In genomic region chr3:194046995-194047681, GRCh38 we compare ENCODE assay signal across 9 cellular contexts.
DNase-seq lines count a peak whose midpoint lies in the region; ATAC-seq and TF ChIP-seq lines count a peak whose summit lies in the region.
"Had no signal": no experiment of that assay in that cellular context is flagged by ENCODE, and none has a peak within 500 bp of the region (broad histone marks: within the 10 kb centered on the region; RNA-seq: fewer than 3 reads in every experiment).

No MANE protein-coding gene starts in this region.

- DNase-seq in NCI-H146 treated with DMSO at 0.1 percent for 48 hours (lab: John Stamatoyannopoulos, UW; ENCODE audit: unreplicated experiment), result peak; percentile 62
- DNase-seq in retina, result peak; percentile 51
- DNase-seq in mammary epithelial cell, result no peak
- no peak for DNase-seq in NCI-H187 (lab: John Stamatoyannopoulos, UW)
- no peak for DNase-seq in NK-92 treated with Interleukin-12 subunit alpha and Interleukin-12 subunit beta, amount 100 ng/mL, for 24 hours (lab: John Stamatoyannopoulos, UW)

- peak; percentile 69 for ATAC-seq in GM18511 (IDR thresholded peaks at IDR 0.05; ENCODE audit: unreplicated experiment)
- no peak for ATAC-seq in HG03039 (IDR thresholded peaks at IDR 0.05; ENCODE audit: unreplicated experiment)

- no peak overlapping the region for H3K9ac ChIP-seq in mammary epithelial cell (ENCODE audit: insufficient read depth, low read length)

- no peaks in the 10 kb centered on the region for H3K27me3 ChIP-seq in esophagus (ENCODE audit: control insufficient read depth in 1 of 2, insufficient read depth in 2 of 2, low read length in 2 of 2)
- H3K27me3 ChIP-seq in mammary epithelial cell (ENCODE audit: insufficient read depth, low read length), result no peaks in the 10 kb centered on the region

- H3K9me3 ChIP-seq in esophagus (ENCODE audit: control insufficient read depth in 2 of 2, insufficient read depth in 1 of 2, low read depth in 1 of 2, low read length in 1 of 2), result peaks cover 0 to 7% of the 10 kb centered on the region in 2 donors
- peaks cover 8% of the 10 kb centered on the region for H3K9me3 ChIP-seq in mammary epithelial cell (replicated peaks; ENCODE audit: insufficient read depth, low read length)

- peak overlapping the region; percentile 21 to 54 for H3K27ac ChIP-seq in esophagus (ENCODE audit: low read depth in 2 of 2, low read length in 1 of 2)
- H3K27ac ChIP-seq in mammary epithelial cell (ENCODE audit: insufficient read depth, low read depth, low read length), result no peak overlapping the region
- H3K27ac ChIP-seq: SK-N-MC had no signal

- no peak overlapping the region for H3K4me2 ChIP-seq in mammary epithelial cell (ENCODE audit: insufficient read depth, low read depth, low read length)

- intact Hi-C loops in mammary epithelial cell (cut with micrococcal nuclease), result no loop called here

- BruUV-seq in mammary epithelial cell (replicated peaks; lab: Mats Ljungman, UMichigan), result no TSS peak

- 23 to 26% methylated on average over 4 of the region's 4 CpGs for WGBS in esophagus, 2 donors
- 70% methylated on average over 3 of the region's 4 CpGs for WGBS in mammary epithelial cell (ENCODE audit: low coverage, missing lambda C conversion rate)

- TF ChIP-seq CTCF in mammary epithelial cell (conservative IDR thresholded peaks at IDR 0.05 in 1 of 2, IDR thresholded peaks at IDR 0.05 in 1 of 2; ENCODE audit: extremely low read depth in 1 of 2, insufficient read depth in 1 of 2, low read depth in 1 of 2, low read length in 2 of 2), result no peak

- H3K4me1 ChIP-seq in esophagus (ENCODE audit: control insufficient read depth in 2 of 2, insufficient read depth in 2 of 2, low read length in 1 of 2) (peaks cover 0 to 5% of the 10 kb centered on the region in 2 donors), mammary epithelial cell (ENCODE audit: insufficient read depth, low read length) (no peaks in the 10 kb centered on the region)

- no peaks in the 10 kb centered on the region for H4K20me1 ChIP-seq in mammary epithelial cell (ENCODE audit: insufficient read depth, low read length)

- in situ Hi-C loops in mammary epithelial cell (cut with MboI; ENCODE audit: low sequenced_read_pairs in 2 of 2), result no loop called here

- H3K36me3 ChIP-seq in esophagus (ENCODE audit: control insufficient read depth in 2 of 2, insufficient read depth in 2 of 2, low read length in 1 of 2) (no peaks in the 10 kb centered on the region), mammary epithelial cell (ENCODE audit: insufficient read depth, low read length) (no peaks in the 10 kb centered on the region)

- no peaks in the 10 kb centered on the region for H3K79me2 ChIP-seq in mammary epithelial cell (ENCODE audit: insufficient read depth, low read length)

- dilution Hi-C loops in mammary epithelial cell (cut with HindIII; ENCODE audit: low sequenced_read_pairs), result no loop called here

- H2AFZ ChIP-seq in mammary epithelial cell (ENCODE audit: low read depth, low read length), result no peak overlapping the region

- no peak overlapping the region for H3K4me3 ChIP-seq in esophagus (ENCODE audit: low read depth in 1 of 2, low read length in 2 of 2)
- H3K4me3 ChIP-seq in mammary epithelial cell (replicated peaks in 1 of 3; ENCODE audit: insufficient read depth in 1 of 3, low read depth in 2 of 3, low read length in 3 of 3), result no peak overlapping the region
- H3K4me3 ChIP-seq: SK-N-MC had no signal

- CTCF ChIA-PET in mammary epithelial cell (lab: Charles Lee; ENCODE audit: low non-redundant PET), result interaction anchor here (0.6 kb wide), 1 partner anchor 89 kb away, joined by 3 read pairs; the partner anchor contains the start of gene HES1

Comparison
In these comparisons a context has a peak if more than half of its experiments do, and no peak if none do; other contexts are left out.
1. DNase-seq: peak in NCI-H146 treated with DMSO at 0.1 percent for 48 hours (single experiment) and retina (single experiment); none in mammary epithelial cell (single experiment), NCI-H187 (0 of 2) and NK-92 treated with Interleukin-12 subunit alpha and Interleukin-12 subunit beta, amount 100 ng/mL, for 24 hours (single experiment).